11 cellular contexts compared by ENCODE assay signal in the genomic region with DNA sequence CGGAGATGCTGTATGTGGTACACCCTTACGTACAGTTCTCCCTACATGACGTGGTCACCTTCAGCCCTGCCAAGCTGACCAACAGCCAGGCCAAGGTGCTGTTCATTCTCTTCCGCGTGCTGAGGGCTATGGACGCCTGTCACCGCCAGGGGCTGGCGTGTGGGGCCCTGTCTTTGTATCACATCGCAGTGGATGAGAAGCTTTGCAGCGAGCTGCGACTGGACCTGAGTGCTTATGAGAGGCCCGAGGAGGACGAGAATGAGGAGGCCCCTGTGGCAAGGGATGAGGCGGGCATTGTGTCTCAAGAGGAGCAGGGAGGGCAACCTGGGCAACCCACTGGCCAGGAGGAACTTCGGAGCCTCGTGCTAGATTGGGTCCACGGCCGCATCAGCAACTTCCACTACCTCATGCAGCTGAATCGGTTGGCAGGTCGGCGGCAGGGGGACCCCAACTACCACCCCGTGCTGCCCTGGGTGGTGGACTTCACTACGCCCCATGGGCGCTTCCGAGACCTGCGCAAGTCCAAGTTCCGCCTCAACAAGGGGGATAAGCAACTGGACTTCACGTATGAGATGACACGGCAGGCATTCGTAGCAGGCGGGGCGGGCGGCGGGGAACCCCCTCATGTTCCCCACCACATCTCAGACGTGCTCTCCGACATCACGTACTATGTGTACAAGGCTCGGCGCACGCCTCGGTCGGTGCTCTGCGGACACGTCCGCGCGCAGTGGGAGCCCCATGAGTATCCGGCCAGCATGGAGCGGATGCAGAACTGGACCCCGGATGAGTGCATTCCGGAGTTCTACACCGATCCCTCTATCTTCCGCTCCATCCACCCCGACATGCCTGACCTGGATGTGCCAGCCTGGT. TPM values are rescaled to one million over a fixed set of nuclear protein-coding genes. Genes with fewer than 3 reads are reported as not detected.
DNase-seq lines count a peak whose midpoint lies in the region; ATAC-seq and TF ChIP-seq lines count a peak whose summit lies in the region.
"Had no signal": no experiment of that assay in that cellular context is flagged by ENCODE, and none has a peak within 500 bp of the region (broad histone marks: within the 10 kb centered on the region; RNA-seq: fewer than 3 reads in every experiment).

No MANE protein-coding gene starts in this region.

- ATAC-seq in natural killer cell: no peak

- no peaks in the 10 kb centered on the region for H3K9me3 Mint-ChIP-seq in natural killer cell

- H3K36me3 ChIP-seq in HUES48 (ENCODE audit: control insufficient read depth, insufficient read depth, low read length): no peaks in the 10 kb centered on the region

- in situ Hi-C loops in ACHN (cut with HindIII; ENCODE audit: low pct_ligation_motif_present, low pct_unique_long_range_greater_than_20kb, low sequenced_read_pairs): no loop called here

- H3K9ac ChIP-seq in HUES48 (ENCODE audit: low read depth, low read length): no peak overlapping the region

- H3K27me3 Mint-ChIP-seq in natural killer cell (ENCODE audit: low read depth in 2 of 2): no peaks in the 10 kb centered on the region

- H3K36me3 Mint-ChIP-seq in natural killer cell: no peaks in the 10 kb centered on the region

- no peak for TF ChIP-seq CTCF in AG10803 (conservative IDR thresholded peaks at IDR 0.05; ENCODE audit: low read length)
- no peak for TF ChIP-seq CTCF in cardiac fibroblast (IDR thresholded peaks at IDR 0.05; ENCODE audit: low read depth, low read length)
- TF ChIP-seq CTCF in natural killer cell (IDR thresholded peaks at IDR 0.05): no peak
- no peak for TF ChIP-seq CTCF in foreskin fibroblast (IDR thresholded peaks at IDR 0.05; ENCODE audit: low read depth, low read length)

- no peaks in the 10 kb centered on the region for H3K9me3 ChIP-seq in HUES48 (ENCODE audit: control insufficient read depth, insufficient read depth, low read length)

- H3K4me1 ChIP-seq in HUES48 (ENCODE audit: control insufficient read depth, insufficient read depth, low read length): 0 out of 2 replicates have a peak, but pooled peaks cover 3% of the 10 kb centered on the region

- DNase-seq in AG10803 (ENCODE audit: low read depth) (no peak), cardiac fibroblast (ENCODE audit: low read depth in 2 of 2) (no peak), natural killer cell (no peak), GF-D8 (lab: John Stamatoyannopoulos, UW) (no peak), activated gamma-delta T cell treated with Interleukin-2 at 50 U/mL for 16 hours (no peak), foreskin fibroblast (no peak), ACHN (no peak)
- DNase-seq: cortex of kidney, NCI-H1105 treated with DMSO at 0.1 percent for 48 hours, T1000 had no signal

- H3K4me3 Mint-ChIP-seq in natural killer cell: peak overlapping the region; percentile 79

- H3K4me1 Mint-ChIP-seq in natural killer cell: peaks cover 20 to 43% of the 10 kb centered on the region in 2 donors

- no peak overlapping the region for H3K27ac ChIP-seq in HUES48 (ENCODE audit: low read depth, low read length)

- H3K27ac Mint-ChIP-seq in natural killer cell: peak overlapping the region; percentile 62 to 88

- intact Hi-C loops in natural killer cell (cut with micrococcal nuclease): no loop called here

- H3K4me3 ChIP-seq in AG10803 (ENCODE audit: low read length) (peak overlapping the region; percentile 63), HUES48 (ENCODE audit: low read depth, low read length) (peak overlapping the region; percentile 60; the same call in 1 of the 2 replicates), cardiac fibroblast (replicated peaks in 1 of 2; ENCODE audit: low read depth in 2 of 2, low read length in 2 of 2) (peak overlapping the region; percentile 56 to 58), foreskin fibroblast (ENCODE audit: low read depth in 1 of 2, low read length in 2 of 2) (peak overlapping the region in 1 of 2 donors; percentile 54)

- no peaks in the 10 kb centered on the region for H3K27me3 ChIP-seq in HUES48 (ENCODE audit: control insufficient read depth, insufficient read depth, low read length)

RNA-seq across cellular contexts. Expression of a gene that starts 1.4 kb away (rescaled TPM):
- 10 to 100 TPM; 40.8 to 54.2 (median 46.2) TPM for total RNA-seq in natural killer cell

RNA-seq across cellular contexts. Expression of a gene that starts 15.7 kb away (rescaled TPM):
- total RNA-seq in natural killer cell: under 1 TPM; 0.18 to 0.28 (median 0.28) TPM

RNA-seq across cellular contexts. Expression of a gene that starts 16.8 kb away (rescaled TPM):
- under 1 TPM; 0.47 to 0.84 (median 0.48) TPM for total RNA-seq in natural killer cell

RNA-seq across cellular contexts. Expression of a gene that starts 36.0 kb away (rescaled TPM):
- 1 to 10 TPM in 2 of 3 donors, not detected in 1; 1.0 to 2.1 TPM for total RNA-seq in natural killer cell

RNA-seq across cellular contexts. Expression of a gene that starts 41.2 kb away (rescaled TPM):
- total RNA-seq in natural killer cell: 100 to 1,000 TPM; 475 to 508 (median 480) TPM
